ENCODE assay signal across 17 cellular contexts in genomic region chr1:110056776-110057175, GRCh38. TPM values are rescaled to one million over a fixed set of nuclear protein-coding genes. Genes with fewer than 3 reads are reported as not detected.
A peak's percentile ranks its signal among the peaks of the same experiment; 100 is the strongest.
DNase-seq lines count a peak whose midpoint lies in the region; ATAC-seq and TF ChIP-seq lines count a peak whose summit lies in the region.
"Had no signal": no experiment of that assay in that cellular context is flagged by ENCODE, and none has a peak within 500 bp of the region (broad histone marks: within the 10 kb centered on the region; RNA-seq: fewer than 3 reads in every experiment).

No MANE protein-coding gene starts in this region.

- peaks cover 0 to 50% of the 10 kb centered on the region in 2 donors for H3K36me3 ChIP-seq in adrenal gland (replicated peaks in 1 of 2)

- H3K27ac Mint-ChIP-seq in HFFc6 = peak overlapping the region; percentile 90
- H3K27ac Mint-ChIP-seq in CD4-positive, alpha-beta T cell = no peak overlapping the region
- H3K27ac Mint-ChIP-seq: activated T-cell treated with anti-CD3 and anti-CD28 coated beads, Interleukin-2, amount 50 U/mL, for 24 hours; stimulated activated naive CD8-positive, alpha-beta T cell treated with anti-CD3 and anti-CD28 coated beads, Interleukin-15, Interleukin-2, amounts not matched to agents 100 ng/mL and 50 ng/mL, for 24 hours had no signal

- H3K4me3 ChIP-seq in adrenal gland = no peak overlapping the region
- H3K4me3 ChIP-seq in fibroblast of villous mesenchyme (ENCODE audit: low read depth, low read length) = no peak overlapping the region

- no peak for TF ChIP-seq POLR2A in adrenal gland (IDR thresholded peaks at IDR 0.05)

- H3K27me3 ChIP-seq in adrenal gland = no peaks in the 10 kb centered on the region
- H3K27me3 ChIP-seq in CD4-positive, alpha-beta T cell (ENCODE audit: control insufficient read depth, insufficient read depth, low read length) = no peaks in the 10 kb centered on the region

- DNase-seq in HFFc6 (peak; percentile 94), adrenal gland (peak; percentile 53 to 81 (median 73)), fibroblast of villous mesenchyme (ENCODE audit: low read depth) (peak; percentile 16), stromal cell of bone marrow (ENCODE audit: low read depth) (peak; percentile 78)
- no peak for DNase-seq in CD4-positive, alpha-beta T cell
- DNase-seq: activated T-cell treated with anti-CD3 and anti-CD28 coated beads, Interleukin-2, amount 50 U/mL, for 24 hours; anterior cingulate cortex; effector CD8-positive, alpha-beta T cell; mesendoderm; NCI-H1092; NCI-H526; stimulated activated CD4-positive, alpha-beta T cell treated with anti-CD3 and anti-CD28 coated beads, Interleukin-4, amount 100 ng/mL, for 1 hour had no signal

- peaks cover 2% of the 10 kb centered on the region for H3K27me3 Mint-ChIP-seq in HFFc6 (ENCODE audit: insufficient read depth)
- no peaks in the 10 kb centered on the region for H3K27me3 Mint-ChIP-seq in CD4-positive, alpha-beta T cell
- H3K27me3 Mint-ChIP-seq: activated T-cell treated with anti-CD3 and anti-CD28 coated beads, Interleukin-2, amount 50 U/mL, for 24 hours; stimulated activated naive CD8-positive, alpha-beta T cell treated with anti-CD3 and anti-CD28 coated beads, Interleukin-15, Interleukin-2, amounts not matched to agents 100 ng/mL and 50 ng/mL, for 24 hours had no signal

- H3K4me1 ChIP-seq in adrenal gland (replicated peaks in 1 of 2) = peaks cover 5 to 30% of the 10 kb centered on the region in 2 donors

- 43 to 52% (median 48%) methylated on average over 3 of the region's 3 CpGs for WGBS in adrenal gland, 4 donors

- POLR2A ChIA-PET in CD4-positive, alpha-beta T cell (lab: Charles Lee) = no interaction called here

- TF ChIP-seq CTCF in HFFc6 (IDR thresholded peaks at IDR 0.05) = no peak
- no peak for TF ChIP-seq CTCF in adrenal gland (IDR thresholded peaks at IDR 0.05)
- no peak for TF ChIP-seq CTCF in fibroblast of villous mesenchyme (IDR thresholded peaks at IDR 0.05; ENCODE audit: insufficient read depth, low read depth, low read length)
- no peak for TF ChIP-seq CTCF in CD4-positive, alpha-beta T cell (IDR thresholded peaks at IDR 0.05)

- peak overlapping the region; percentile 49 for H3K4me3 Mint-ChIP-seq in HFFc6
- H3K4me3 Mint-ChIP-seq in CD4-positive, alpha-beta T cell = no peak overlapping the region
- H3K4me3 Mint-ChIP-seq: activated T-cell treated with anti-CD3 and anti-CD28 coated beads, Interleukin-2, amount 50 U/mL, for 24 hours; stimulated activated naive CD8-positive, alpha-beta T cell treated with anti-CD3 and anti-CD28 coated beads, Interleukin-15, Interleukin-2, amounts not matched to agents 100 ng/mL and 50 ng/mL, for 24 hours had no signal

- CTCF ChIA-PET in CD4-positive, alpha-beta T cell (lab: Charles Lee) = no interaction called here

- no peaks in the 10 kb centered on the region for H3K9me3 Mint-ChIP-seq in HFFc6
- H3K9me3 Mint-ChIP-seq in CD4-positive, alpha-beta T cell = no peaks in the 10 kb centered on the region
- H3K9me3 Mint-ChIP-seq: activated T-cell treated with anti-CD3 and anti-CD28 coated beads, Interleukin-2, amount 50 U/mL, for 24 hours; stimulated activated naive CD8-positive, alpha-beta T cell treated with anti-CD3 and anti-CD28 coated beads, Interleukin-15, Interleukin-2, amounts not matched to agents 100 ng/mL and 50 ng/mL, for 24 hours had no signal

- intact Hi-C loops in adrenal gland (cut with DNase I) = loop anchor here in 1 of 2 donors (5.0 kb wide), 1 partner anchor 51 kb away; no protein-coding TSS in a partner anchor
- intact Hi-C loops in CD4-positive, alpha-beta T cell (cut with DNase I, micrococcal nuclease) = loop anchor here in 1 of 2 experiments (10.0 kb wide), 1 partner anchor 408 kb away; no protein-coding TSS in a partner anchor

- peaks cover 92% of the 10 kb centered on the region for H3K4me1 Mint-ChIP-seq in HFFc6 (ENCODE audit: low read depth)
- peaks cover 5% of the 10 kb centered on the region for H3K4me1 Mint-ChIP-seq in CD4-positive, alpha-beta T cell (ENCODE audit: low read depth)

- no peaks in the 10 kb centered on the region for H3K9me3 ChIP-seq in adrenal gland (replicated peaks in 1 of 3)
- no peaks in the 10 kb centered on the region for H3K9me3 ChIP-seq in CD4-positive, alpha-beta T cell (ENCODE audit: control insufficient read depth, low read length)

- H3K27ac ChIP-seq in adrenal gland = peak overlapping the region in 3 of 5 donors; percentile 41 to 70 (median 70)
- no peak overlapping the region for H3K27ac ChIP-seq in CD4-positive, alpha-beta T cell (ENCODE audit: low read depth, low read length)
- H3K27ac ChIP-seq: VCaP had no signal

- peaks cover 60% of the 10 kb centered on the region for H3K36me3 Mint-ChIP-seq in HFFc6 (ENCODE audit: low read depth)
- peaks cover 81% of the 10 kb centered on the region for H3K36me3 Mint-ChIP-seq in CD4-positive, alpha-beta T cell (ENCODE audit: low read depth)

- ATAC-seq in HG02763 (IDR thresholded peaks at IDR 0.05; ENCODE audit: unreplicated experiment) = no peak
- no peak for ATAC-seq in CD4-positive, alpha-beta T cell (ENCODE audit: poor library complexity)
- no peak for ATAC-seq in HG03571 (IDR thresholded peaks at IDR 0.05; ENCODE audit: unreplicated experiment)
- ATAC-seq: Right ventricle myocardium inferior had no signal

RNA-seq across cellular contexts. Expression of gene ALX3, which starts 13.7 kb away (rescaled TPM):
- 10 to 100 TPM in 1 of 6 experiments, 1 to 10 TPM in 5; 1.0 to 10.0 (median 1.4) TPM for total RNA-seq in HFFc6 (2021; fragmentation: NEBNext Ultra II Directional; extraction: Animal tissue kit (Norgen Biotek cat#: 25700))
- total RNA-seq in adrenal gland (not detected), fibroblast of villous mesenchyme (not detected in 2 replicates)
- under 1 TPM in 1 of 3 donors, not detected in 2; 0.07 TPM for polyA plus RNA-seq in adrenal gland
- not detected for total RNA-seq in CD4-positive, alpha-beta T cell
- total RNA-seq: Right ventricle myocardium inferior had no signal

RNA-seq across cellular contexts. Expression of gene STRIP1, which starts 22.4 kb away (rescaled TPM):
- 10 to 100 TPM; 33.2 to 48.4 (median 36.8) TPM for total RNA-seq in HFFc6 (2021; fragmentation: NEBNext Ultra II Directional; extraction: Animal tissue kit (Norgen Biotek cat#: 25700))
- total RNA-seq in adrenal gland (10 to 100 TPM; 25.0 to 45.7 (median 33.7) TPM), fibroblast of villous mesenchyme (48.3 and 52.2 TPM in 2 replicates)
- 10 to 100 TPM; 22.3 to 22.5 (median 22.3) TPM for polyA plus RNA-seq in adrenal gland
- 10 to 100 TPM; 74.3 to 80.9 TPM for total RNA-seq in CD4-positive, alpha-beta T cell

RNA-seq across cellular contexts. Expression of gene UBL4B, which starts 55.5 kb away (rescaled TPM):
- 10 to 100 TPM in 1 of 6 experiments, 1 to 10 TPM in 5; 1.5 to 10.9 (median 1.8) TPM for total RNA-seq in HFFc6 (2021; fragmentation: NEBNext Ultra II Directional; extraction: Animal tissue kit (Norgen Biotek cat#: 25700))
- total RNA-seq in adrenal gland = under 1 TPM in 1 of 8 donors, not detected in 7; 0.18 TPM
- under 1 TPM in 2 of 3 donors, not detected in 1; 0.13 to 0.24 TPM for polyA plus RNA-seq in adrenal gland
- total RNA-seq in fibroblast of villous mesenchyme = under 0.01 TPM in 1 of 2 replicates, not detected in the other
- total RNA-seq in CD4-positive, alpha-beta T cell = not detected
- total RNA-seq: Right ventricle myocardium inferior had no signal

Comparison
In these comparisons a context has a peak if more than half of its experiments do, and no peak if none do; other contexts are left out.
1. DNase-seq: peak in HFFc6 (single experiment), adrenal gland (7 of 7), fibroblast of villous mesenchyme (single experiment) and stromal cell of bone marrow (single experiment); none in CD4-positive, alpha-beta T cell (0 of 10).